Comparison of ENCODE assay signal across 12 cellular contexts in genomic region chr1:156086256-156086662, GRCh38. TPM values are rescaled to one million over a fixed set of nuclear protein-coding genes. Genes with fewer than 3 reads are reported as not detected.
A peak's percentile ranks its signal among the peaks of the same experiment; 100 is the strongest.
DNase-seq lines count a peak whose midpoint lies in the region; ATAC-seq and TF ChIP-seq lines count a peak whose summit lies in the region.
"Had no signal": no experiment of that assay in that cellular context is flagged by ENCODE, and none has a peak within 500 bp of the region (broad histone marks: within the 10 kb centered on the region; RNA-seq: fewer than 3 reads in every experiment).

No MANE protein-coding gene starts in this region.

- H3K4me1 Mint-ChIP-seq in WTC11 (peaks cover 52% of the 10 kb centered on the region), progenitor cell of endocrine pancreas (ENCODE audit: low read depth) (peaks cover 39% of the 10 kb centered on the region)

- H3K36me3 ChIP-seq in HAP-1 (replicated peaks): peaks cover 10% of the 10 kb centered on the region
- H3K36me3 ChIP-seq in left ventricle myocardium inferior: no peaks in the 10 kb centered on the region
- H3K36me3 ChIP-seq: tibial nerve had no signal

- H3K9me3 Mint-ChIP-seq in WTC11 (no peaks in the 10 kb centered on the region), progenitor cell of endocrine pancreas (ENCODE audit: low read depth) (no peaks in the 10 kb centered on the region)

- intact Hi-C loops in left ventricle myocardium inferior (cut with micrococcal nuclease): no loop called here

- in situ Hi-C loops in HAP-1 (cut with MboI; ENCODE audit: low sequenced_read_pairs): no loop called here

- TF ChIP-seq CTCF in WTC11 (IDR thresholded peaks at IDR 0.05) (no peak), left ventricle myocardium inferior (IDR thresholded peaks at IDR 0.05; ENCODE audit: borderline replicate concordance) (no peak), progenitor cell of endocrine pancreas (IDR thresholded peaks at IDR 0.05; ENCODE audit: unreplicated experiment) (no peak)

- H3K4me3 Mint-ChIP-seq in WTC11: no peak overlapping the region
- peak overlapping the region; percentile 65 for H3K4me3 Mint-ChIP-seq in progenitor cell of endocrine pancreas (ENCODE audit: low read depth)

- POLR2A ChIA-PET in WTC11 (lab: Charles Lee): interaction anchor here (2.3 kb wide), 1 partner anchor 18 kb away, joined by 7 read pairs; no protein-coding TSS in a partner anchor

- no peaks in the 10 kb centered on the region for H3K27me3 ChIP-seq in HAP-1 (ENCODE audit: low read depth)
- H3K27me3 ChIP-seq in left ventricle myocardium inferior (ENCODE audit: low read depth): no peaks in the 10 kb centered on the region
- H3K27me3 ChIP-seq: tibial nerve had no signal

- ATAC-seq in WTC11 (no peak), GM21786 (IDR thresholded peaks at IDR 0.05; ENCODE audit: unreplicated experiment) (no peak)
- ATAC-seq: psoas muscle had no signal

- no peaks in the 10 kb centered on the region for H3K36me3 Mint-ChIP-seq in WTC11
- peaks cover 4% of the 10 kb centered on the region for H3K36me3 Mint-ChIP-seq in progenitor cell of endocrine pancreas (ENCODE audit: insufficient read depth)

- peaks cover 34% of the 10 kb centered on the region for H3K4me1 ChIP-seq in HAP-1
- H3K4me1 ChIP-seq in left ventricle myocardium inferior: peaks cover 50% of the 10 kb centered on the region

- H3K9me3 ChIP-seq in HAP-1 (no peaks in the 10 kb centered on the region), left ventricle myocardium inferior (replicated peaks) (no peaks in the 10 kb centered on the region)
- H3K9me3 ChIP-seq: psoas muscle, tibial nerve had no signal

- no peak overlapping the region for H3K4me3 ChIP-seq in HAP-1
- no peak overlapping the region for H3K4me3 ChIP-seq in left ventricle myocardium inferior
- H3K4me3 ChIP-seq: psoas muscle, tibial nerve had no signal

- DNase-seq in HAP-1 (ENCODE audit: low spot score in 2 of 2) (peak; percentile 84 to 89), WTC11 (ENCODE audit: low spot score) (no peak), left ventricle myocardium inferior (peak; percentile 50), progenitor cell of endocrine pancreas (ENCODE audit: low spot score, unreplicated experiment) (no peak), AG08395 (ENCODE audit: low spot score) (no peak), DMS114 treated with DMSO at 0.1 percent for 48 hours (lab: John Stamatoyannopoulos, UW; ENCODE audit: unreplicated experiment) (no peak)
- DNase-seq in activated T-cell treated with anti-CD3 and anti-CD28 coated beads, Interleukin-2, amount 50 U/mL, for 1 hour: no peak
- DNase-seq: NCI-H1048, psoas muscle had no signal

- peak overlapping the region; percentile 80; the same call in 1 of the 2 replicates for H3K27ac Mint-ChIP-seq in WTC11
- peak overlapping the region; percentile 97 for H3K27ac Mint-ChIP-seq in progenitor cell of endocrine pancreas

- CTCF ChIA-PET in WTC11 (lab: Charles Lee): interaction anchor here (0.7 to 29.6 kb wide), 4 partner anchors 10 to 55 kb away, joined by 3 to 1176 read pairs (median 5); partner anchors contain the start of gene LMNA

- peak overlapping the region; percentile 45 for H3K27ac ChIP-seq in left ventricle myocardium inferior (replicated peaks)
- H3K27ac ChIP-seq: psoas muscle, tibial nerve had no signal

- no peaks in the 10 kb centered on the region for H3K27me3 Mint-ChIP-seq in WTC11 (ENCODE audit: low read depth)
- H3K27me3 Mint-ChIP-seq in progenitor cell of endocrine pancreas: no peaks in the 10 kb centered on the region

TF ChIP-seq in WTC11, 78 proteins besides CTCF, POLR2A, EP300 and RAD21:
- TF ChIP-seq GABPB1 (CRISPR knock-in tag; IDR thresholded peaks at IDR 0.05): peak; percentile 53; the same call in 1 of the 2 replicates
- no peak for TF ChIP-seq ZNF425 (CRISPR knock-in tag; conservative IDR thresholded peaks at IDR 0.05)

RNA-seq across cellular contexts. Expression of gene MEX3A, which starts 4.0 kb away (rescaled TPM):
- total RNA-seq in WTC11 (2021) (66.3 to 79.1 TPM (median 70.6 TPM) in 3 replicates), left ventricle myocardium inferior (0.16 TPM), progenitor cell of endocrine pancreas (112 and 113 TPM in 2 replicates)
- total RNA-seq: T-helper 1 cell treated with Interleukin-12 subunit alpha and Interleukin-12 subunit beta and Interleukin-4 antibody, amounts not matched to agents 30 ng/mL and 1 ng/mL, for 36 hours had no signal

RNA-seq across cellular contexts. Expression of gene RAB25, which starts 25.3 kb away (rescaled TPM):
- total RNA-seq in WTC11 (2021) (61.9 to 82.8 TPM (median 82.5 TPM) in 3 replicates), left ventricle myocardium inferior (not detected), progenitor cell of endocrine pancreas (93.8 and 99.1 TPM in 2 replicates)
- total RNA-seq: psoas muscle; T-helper 1 cell treated with Interleukin-12 subunit alpha and Interleukin-12 subunit beta and Interleukin-4 antibody, amounts not matched to agents 30 ng/mL and 1 ng/mL, for 36 hours; tibial nerve had no signal

RNA-seq across cellular contexts. Expression of gene LMNA, which starts 28.3 kb away (rescaled TPM):
- total RNA-seq in WTC11 (2021): 40.7 to 68.8 TPM (median 46.2 TPM) in 3 replicates
- total RNA-seq in left ventricle myocardium inferior: 236 TPM
- 83.5 and 92.7 TPM in 2 replicates for total RNA-seq in progenitor cell of endocrine pancreas

RNA-seq across cellular contexts. Expression of gene LAMTOR2, which starts 31.7 kb away (rescaled TPM):
- 62.4 to 75.7 TPM (median 73.8 TPM) in 3 replicates for total RNA-seq in WTC11 (2021)
- total RNA-seq in left ventricle myocardium inferior: 55.0 TPM
- 61.0 and 63.0 TPM in 2 replicates for total RNA-seq in progenitor cell of endocrine pancreas

RNA-seq across cellular contexts. Expression of gene UBQLN4, which starts 32.7 kb away (rescaled TPM):
- 35.0 to 37.3 TPM (median 36.3 TPM) in 3 replicates for total RNA-seq in WTC11 (2021)
- 29.9 TPM for total RNA-seq in left ventricle myocardium inferior
- 94.2 and 97.8 TPM in 2 replicates for total RNA-seq in progenitor cell of endocrine pancreas

Comparison
In these comparisons a context has a peak if more than half of its experiments do, and no peak if none do; other contexts are left out.
1. DNase-seq: peak in HAP-1 (2 of 2) and left ventricle myocardium inferior (single experiment); none in WTC11 (single experiment), progenitor cell of endocrine pancreas (single experiment), AG08395 (single experiment), activated T-cell treated with anti-CD3 and anti-CD28 coated beads, Interleukin-2, amount 50 U/mL, for 1 hour (single experiment) and DMS114 treated with DMSO at 0.1 percent for 48 hours (single experiment).
2. RNA of gene MEX3A, which starts 4.0 kb away (total RNA-seq): 112 to 113 TPM in progenitor cell of endocrine pancreas and 66.3 to 79.1 TPM in WTC11; 0.16 TPM in left ventricle myocardium inferior (single experiment); every median in the first group is over 10 times any median in the second.
3. RNA of gene RAB25, which starts 25.3 kb away (total RNA-seq): 93.8 to 99.1 TPM in progenitor cell of endocrine pancreas and 61.9 to 82.8 TPM in WTC11; not detected in left ventricle myocardium inferior (single experiment); every median in the first group is over 10 times any median in the second.